ENCODE assay signal across 26 cellular contexts in genomic region chr13:67772807-67773453, GRCh38.
"Had no signal": no experiment of that assay in that cellular context is flagged by ENCODE, and none has a peak within 500 bp of the region (broad histone marks: within the 10 kb centered on the region; RNA-seq: fewer than 3 reads in every experiment).

No MANE protein-coding gene starts in this region.

- H3K9me3 ChIP-seq: pancreas, prostate gland, suprapubic skin, thyroid gland, vagina had no signal

- ATAC-seq: esophagus mucosa; left lung; natural killer cell treated with Interleukin-12 subunit alpha and Interleukin-12 subunit beta and Interleukin-15 and Interleukin-18, amount 100 ng/mL, for 72 hours; pancreas; sciatic nerve had no signal

- H3K27ac ChIP-seq: dorsolateral prefrontal cortex, heart left ventricle, left lung, neural progenitor cell, pancreas, prostate gland, suprapubic skin, thyroid gland, vagina had no signal

- DNase-seq: cortex of kidney; effector memory CD4-positive, alpha-beta T cell; hippocampal formation; mesenchymal stem cell; midbrain; occipital lobe; stimulated activated CD4-positive, alpha-beta T cell treated with anti-CD3 and anti-CD28 coated beads, Interleukin-2, amount 100 ng/mL, for 24 hours; stimulated activated CD4-positive, alpha-beta T cell treated with anti-CD3 and anti-CD28 coated beads, Interleukin-4, amount 100 ng/mL, for 4 hours; stimulated activated naive CD4-positive, alpha-beta T cell; thyroid gland had no signal

- H3K27me3 Mint-ChIP-seq: natural killer cell treated with Interleukin-12 subunit alpha and Interleukin-12 subunit beta and Interleukin-15 and Interleukin-18, amount 100 ng/mL, for 72 hours; type B pancreatic cell had no signal

- FAIRE-seq: endometrium, frontal cortex, islet of Langerhans, pancreas had no signal

- H3K4me3 ChIP-seq: dorsolateral prefrontal cortex, heart left ventricle, left lung, lung, neural progenitor cell, pancreas, prostate gland, suprapubic skin, thyroid gland, vagina had no signal

- H3K27ac Mint-ChIP-seq: natural killer cell treated with Interleukin-12 subunit alpha and Interleukin-12 subunit beta and Interleukin-15 and Interleukin-18, amount 100 ng/mL, for 72 hours; neural progenitor cell; type B pancreatic cell had no signal

- H3K4me3 Mint-ChIP-seq: natural killer cell treated with Interleukin-12 subunit alpha and Interleukin-12 subunit beta and Interleukin-15 and Interleukin-18, amount 100 ng/mL, for 72 hours; neural progenitor cell; type B pancreatic cell had no signal

- H3K36me3 Mint-ChIP-seq: neural progenitor cell, type B pancreatic cell had no signal

- H3K36me3 ChIP-seq: heart left ventricle, left lung, neural progenitor cell, pancreas, prostate gland, suprapubic skin, thyroid gland, vagina had no signal

- H3K9ac ChIP-seq: neural progenitor cell had no signal

- H3K4me1 ChIP-seq: heart left ventricle, left lung, neural progenitor cell, pancreas, prostate gland, suprapubic skin, thyroid gland, vagina had no signal

- H3K27me3 ChIP-seq: dorsolateral prefrontal cortex, heart left ventricle, left lung, neural progenitor cell, pancreas, suprapubic skin, thyroid gland, vagina had no signal
